In the genomic region with DNA sequence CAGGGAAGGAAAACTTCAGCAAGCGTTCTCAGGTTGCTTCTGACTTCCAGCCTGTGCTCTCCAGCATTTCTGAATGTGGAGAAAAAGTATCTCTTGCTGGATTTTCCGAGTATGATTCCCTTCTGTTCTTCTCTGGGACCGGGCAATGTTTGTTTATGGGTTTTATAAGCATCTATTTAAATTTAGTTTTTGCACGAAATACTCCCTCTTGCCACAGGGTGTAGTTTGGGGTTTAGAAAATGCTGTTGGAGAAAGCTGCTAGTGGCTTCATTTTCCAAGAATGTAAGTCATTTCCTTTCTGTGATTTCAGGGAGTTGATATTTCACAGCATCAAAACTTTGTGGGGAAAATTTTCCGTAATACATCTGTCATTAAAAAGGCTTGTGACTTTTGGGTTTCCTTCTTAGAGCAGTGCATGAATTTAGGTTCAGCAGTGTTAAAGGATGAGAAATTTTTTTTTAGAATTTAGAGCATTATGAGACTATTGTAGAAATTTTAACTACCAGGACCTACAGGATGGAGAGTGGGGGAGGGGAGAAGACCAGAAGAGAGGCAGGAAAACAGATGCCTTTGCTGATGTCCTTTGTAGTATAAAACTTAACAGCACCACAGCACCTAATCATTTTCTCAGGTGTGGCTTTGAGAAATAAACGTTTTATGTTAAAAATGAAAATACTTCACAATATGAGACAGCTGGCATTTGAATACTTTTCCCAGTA, we compare ENCODE assay signal across 8 cellular contexts.
A peak's percentile ranks its signal among the peaks of the same experiment; 100 is the strongest.
DNase-seq lines count a peak whose midpoint lies in the region; ATAC-seq lines count a peak whose summit lies in the region.

No MANE protein-coding gene starts in this region.

- no peaks in the 10 kb centered on the region for H3K36me3 Mint-ChIP-seq in activated naive CD4-positive, alpha-beta T cell treated with anti-CD3 and anti-CD28 coated beads, Interleukin-2, amount 10 ng/mL, durations not matched to agents 7 days and 5 days

- peak overlapping the region; percentile 81 for H3K4me3 Mint-ChIP-seq in activated naive CD4-positive, alpha-beta T cell treated with anti-CD3 and anti-CD28 coated beads, Interleukin-2, amount 10 ng/mL, durations not matched to agents 7 days and 5 days

- CTCF ChIA-PET in activated naive CD4-positive, alpha-beta T cell treated with anti-CD3 and anti-CD28 coated beads, Interleukin-2, amount 10 ng/mL, durations not matched to agents 7 days and 5 days (lab: Charles Lee): interaction anchor here (0.8 to 3.1 kb wide), 13 partner anchors 9 to 416 kb away, joined by 3 to 26 read pairs (median 4); partner anchors contain the start of gene NID2

- no peaks in the 10 kb centered on the region for H3K9me3 Mint-ChIP-seq in activated naive CD4-positive, alpha-beta T cell treated with anti-CD3 and anti-CD28 coated beads, Interleukin-2, amount 10 ng/mL, durations not matched to agents 7 days and 5 days

- peaks cover 34% of the 10 kb centered on the region for H3K27me3 Mint-ChIP-seq in activated naive CD4-positive, alpha-beta T cell treated with anti-CD3 and anti-CD28 coated beads, Interleukin-2, amount 10 ng/mL, durations not matched to agents 7 days and 5 days

- ATAC-seq in HG03565 (IDR thresholded peaks at IDR 0.05; ENCODE audit: unreplicated experiment) (no peak), HG03520 (IDR thresholded peaks at IDR 0.05; ENCODE audit: unreplicated experiment) (no peak)

- DNase-seq in activated naive CD4-positive, alpha-beta T cell treated with anti-CD3 and anti-CD28 coated beads, Interleukin-2, amount 10 ng/mL, durations not matched to agents 7 days and 5 days: no peak
- DNase-seq in activated naive CD4-positive, alpha-beta T cell treated with Interleukin-2 at 50 U/mL for 16 hours: no peak
- DNase-seq in OCI-M1 (lab: John Stamatoyannopoulos, UW) (peak; percentile 35), dedifferentiated amniotic fluid mesenchymal stem cell (ENCODE audit: extremely low spot score) (peak; percentile 69), midbrain (lab: John Stamatoyannopoulos, UW) (peak; percentile 28), epidermal melanocyte (ENCODE audit: insufficient read length, low spot score) (no peak)

- H3K27ac Mint-ChIP-seq in activated naive CD4-positive, alpha-beta T cell treated with anti-CD3 and anti-CD28 coated beads, Interleukin-2, amount 10 ng/mL, durations not matched to agents 7 days and 5 days: peak overlapping the region; percentile 60

- peaks cover 30% of the 10 kb centered on the region for H3K4me1 Mint-ChIP-seq in activated naive CD4-positive, alpha-beta T cell treated with anti-CD3 and anti-CD28 coated beads, Interleukin-2, amount 10 ng/mL, durations not matched to agents 7 days and 5 days

Comparison
In these comparisons a context has a peak if more than half of its experiments do, and no peak if none do; other contexts are left out.
1. DNase-seq: peak in OCI-M1 (single experiment), dedifferentiated amniotic fluid mesenchymal stem cell (single experiment) and midbrain (single experiment); none in activated naive CD4-positive, alpha-beta T cell treated with anti-CD3 and anti-CD28 coated beads, Interleukin-2, amount 10 ng/mL, durations not matched to agents 7 days and 5 days (single experiment), activated naive CD4-positive, alpha-beta T cell treated with Interleukin-2 at 50 U/mL for 16 hours (single experiment) and epidermal melanocyte (single experiment).